In genomic region chr1:143972753-143973326, GRCh38 we compare ENCODE assay signal across 8 cellular contexts. TPM values are rescaled to one million over a fixed set of nuclear protein-coding genes. Genes with fewer than 3 reads are reported as not detected.
DNase-seq lines count a peak whose midpoint lies in the region; ATAC-seq and TF ChIP-seq lines count a peak whose summit lies in the region.
"Not testable (repeated sequence)": the region's sequence is repeated elsewhere in the genome, so short reads cannot be mapped to it uniquely, and the experiment has no call there.

No MANE protein-coding gene starts in this region.

- H3K4me1 Mint-ChIP-seq in activated CD8-positive, alpha-beta T cell treated with anti-CD3 and anti-CD28 coated beads for 36 hours (ENCODE audit: low read depth); stimulated activated memory B cell treated with anti-CD40 and anti-IgM and Interleukin-4, amounts not matched to agents 10 μg/mL and 1 μg/mL and 100 μg/mL, for 72 hours: not testable (repeated sequence)

- H3K27ac Mint-ChIP-seq in activated CD8-positive, alpha-beta T cell treated with anti-CD3 and anti-CD28 coated beads for 36 hours; stimulated activated memory B cell treated with anti-CD40 and anti-IgM and Interleukin-4, amounts not matched to agents 10 μg/mL and 1 μg/mL and 100 μg/mL, for 72 hours: not testable (repeated sequence)

- H3K9ac ChIP-seq in DND-41 (ENCODE audit: low read depth, low read length): not testable (repeated sequence)

- WGBS in heart right ventricle, 2 donors: no CpG with 5 or more reads among the region's 48 CpGs

- H3K4me3 ChIP-seq in DND-41 (ENCODE audit: low read depth in 1 of 2, low read length in 2 of 2); heart right ventricle: not testable (repeated sequence)

- H3K36me3 Mint-ChIP-seq in activated CD8-positive, alpha-beta T cell treated with anti-CD3 and anti-CD28 coated beads for 36 hours (ENCODE audit: low read depth); stimulated activated memory B cell treated with anti-CD40 and anti-IgM and Interleukin-4, amounts not matched to agents 10 μg/mL and 1 μg/mL and 100 μg/mL, for 72 hours: not testable (repeated sequence)

- not testable (repeated sequence) for TF ChIP-seq CTCF in DND-41 (IDR thresholded peaks at IDR 0.05; ENCODE audit: borderline replicate concordance, extremely low read depth, low read length, poor library complexity, severe bottlenecking); activated CD8-positive, alpha-beta T cell treated with anti-CD3 and anti-CD28 coated beads for 36 hours (IDR thresholded peaks at IDR 0.05); heart right ventricle (IDR thresholded peaks at IDR 0.05)

- not testable (repeated sequence) for H3K4me2 ChIP-seq in DND-41 (ENCODE audit: insufficient read depth, low read length)

- CTCF ChIA-PET in activated CD8-positive, alpha-beta T cell treated with anti-CD3 and anti-CD28 coated beads for 36 hours (lab: Charles Lee): not testable (repeated sequence)

- H3K9me3 Mint-ChIP-seq in activated CD8-positive, alpha-beta T cell treated with anti-CD3 and anti-CD28 coated beads for 36 hours; stimulated activated memory B cell treated with anti-CD40 and anti-IgM and Interleukin-4, amounts not matched to agents 10 μg/mL and 1 μg/mL and 100 μg/mL, for 72 hours: not testable (repeated sequence)

- H3K27ac ChIP-seq in DND-41 (ENCODE audit: low read length); heart right ventricle: not testable (repeated sequence)

- H3K27me3 Mint-ChIP-seq in activated CD8-positive, alpha-beta T cell treated with anti-CD3 and anti-CD28 coated beads for 36 hours; stimulated activated memory B cell treated with anti-CD40 and anti-IgM and Interleukin-4, amounts not matched to agents 10 μg/mL and 1 μg/mL and 100 μg/mL, for 72 hours: not testable (repeated sequence)

- intact Hi-C loops in activated CD8-positive, alpha-beta T cell treated with anti-CD3 and anti-CD28 coated beads for 36 hours (cut with micrococcal nuclease); heart right ventricle (cut with DNase I): not testable (repeated sequence)

- not testable (repeated sequence) for H3K4me3 Mint-ChIP-seq in activated CD8-positive, alpha-beta T cell treated with anti-CD3 and anti-CD28 coated beads for 36 hours; stimulated activated memory B cell treated with anti-CD40 and anti-IgM and Interleukin-4, amounts not matched to agents 10 μg/mL and 1 μg/mL and 100 μg/mL, for 72 hours

- H3K27me3 ChIP-seq in DND-41 (ENCODE audit: insufficient read depth, low read length, poor library complexity); heart right ventricle: not testable (repeated sequence)

- H3K36me3 ChIP-seq in DND-41 (ENCODE audit: insufficient read depth, low read length); heart right ventricle: not testable (repeated sequence)

- not testable (repeated sequence) for H3K4me1 ChIP-seq in DND-41 (ENCODE audit: insufficient read depth, low read length); heart right ventricle

- H3K9me3 ChIP-seq in DND-41 (ENCODE audit: insufficient read depth, low read length, severe bottlenecking); heart right ventricle: not testable (repeated sequence)

- ATAC-seq in DND-41 (ENCODE audit: insufficient read depth, low read depth) (peak; percentile 30), GM19395 (IDR thresholded peaks at IDR 0.05; ENCODE audit: unreplicated experiment) (peak; percentile 10), GM21737 (IDR thresholded peaks at IDR 0.05; ENCODE audit: unreplicated experiment) (peak; percentile 12), HG02973 (IDR thresholded peaks at IDR 0.05; ENCODE audit: unreplicated experiment) (peak; percentile 6), HG03439 (IDR thresholded peaks at IDR 0.05; ENCODE audit: unreplicated experiment) (peak; percentile 8), heart right ventricle (peak; percentile 32 to 67 (median 49))
- ATAC-seq in activated CD8-positive, alpha-beta T cell treated with anti-CD3 and anti-CD28 coated beads for 36 hours: peak; percentile 7
- ATAC-seq in stimulated activated memory B cell treated with anti-CD40 and anti-IgM and Interleukin-4, amounts not matched to agents 10 μg/mL and 1 μg/mL and 100 μg/mL, for 72 hours: peak; percentile 25

- H4K20me1 ChIP-seq in DND-41 (ENCODE audit: insufficient read depth, low read length): not testable (repeated sequence)

- not testable (repeated sequence) for DNase-seq in DND-41; activated CD8-positive, alpha-beta T cell treated with anti-CD3 and anti-CD28 coated beads for 36 hours; heart right ventricle

- not testable (repeated sequence) for H3K79me2 ChIP-seq in DND-41 (ENCODE audit: insufficient read depth, low read length)

- POLR2A ChIA-PET in activated CD8-positive, alpha-beta T cell treated with anti-CD3 and anti-CD28 coated beads for 36 hours (lab: Charles Lee): not testable (repeated sequence)

- not testable (repeated sequence) for H2AFZ ChIP-seq in DND-41 (ENCODE audit: low read depth, low read length)

RNA-seq across cellular contexts. Expression of gene FAM72C, which starts 1.1 kb away (rescaled TPM):
- 10 to 100 TPM; 21.4 to 25.9 TPM for total RNA-seq in activated CD8-positive, alpha-beta T cell treated with anti-CD3 and anti-CD28 coated beads for 36 hours
- under 1 TPM in 4 of 10 donors, not detected in 6; 0.15 to 0.37 (median 0.23) TPM for total RNA-seq in heart right ventricle
- not detected for polyA plus RNA-seq in heart right ventricle

Comparison
In these comparisons a context has a peak if more than half of its experiments do, and no peak if none do; other contexts are left out.
1. RNA of gene FAM72C, which starts 1.1 kb away (total RNA-seq): 21.4 to 25.9 TPM in activated CD8-positive, alpha-beta T cell treated with anti-CD3 and anti-CD28 coated beads for 36 hours; 0.15 to 0.37 TPM in heart right ventricle; every median in the first group is over 10 times any median in the second.
2. Peak in every context shown above with its lines, with median percentiles within 50 percentile points of each other: ATAC-seq.